In genomic region chr1:109928591-109929111, GRCh38 we compare ENCODE assay signal across 12 cellular contexts. TPM values are rescaled to one million over a fixed set of nuclear protein-coding genes. Genes with fewer than 3 reads are reported as not detected.
DNase-seq lines count a peak whose midpoint lies in the region; ATAC-seq, FAIRE-seq and TF ChIP-seq lines count a peak whose summit lies in the region.
"Had no signal": no experiment of that assay in that cellular context is flagged by ENCODE, and none has a peak within 500 bp of the region (broad histone marks: within the 10 kb centered on the region; RNA-seq: fewer than 3 reads in every experiment).

No MANE protein-coding gene starts in this region.

- FAIRE-seq in kidney (lab: Jason Lieb, UNC): no peak

- DNase-seq in ELR (ENCODE audit: low read depth): peak; percentile 22
- DNase-seq in cardiac fibroblast (ENCODE audit: low read depth in 2 of 2): peak; percentile 79 to 94
- peak; percentile 85 for DNase-seq in kidney
- DNase-seq in OCI-M1 (lab: John Stamatoyannopoulos, UW): no peak
- DNase-seq in DMS114 treated with DMSO at 0.1 percent for 48 hours (lab: John Stamatoyannopoulos, UW; ENCODE audit: unreplicated experiment): no peak
- no peak for DNase-seq in NCI-H1694 treated with DMSO at 0.1 percent for 48 hours (lab: John Stamatoyannopoulos, UW)
- DNase-seq: activated naive CD8-positive, alpha-beta T cell treated with anti-CD3 and anti-CD28 coated beads, Interleukin-2, amount 50 U/mL, for 24 hours; CD8-positive, alpha-beta T cell; NCI-H510A treated with DMSO at 0.1 percent for 48 hours had no signal

- peak overlapping the region; percentile 71 to 75 for H3K27ac ChIP-seq in kidney (ENCODE audit: low read depth in 2 of 2, low read length in 2 of 2)

- TF ChIP-seq CTCF in cardiac fibroblast (IDR thresholded peaks at IDR 0.05; ENCODE audit: low read depth, low read length) (no peak), kidney (IDR thresholded peaks at IDR 0.05; ENCODE audit: borderline replicate concordance, extremely low read depth, insufficient read depth) (no peak)

- H3K4me1 ChIP-seq in kidney (ENCODE audit: control insufficient read depth in 1 of 2, insufficient read depth in 1 of 2, low read depth in 1 of 2, low read length in 2 of 2): peaks cover 36 to 40% of the 10 kb centered on the region in 2 donors
- peaks cover 51% of the 10 kb centered on the region for H3K4me1 ChIP-seq in skeletal muscle satellite cell (ENCODE audit: control insufficient read depth, insufficient read depth, low read length)

- no peak overlapping the region for H3K4me2 ChIP-seq in skeletal muscle satellite cell (ENCODE audit: low read length)

- intact Hi-C loops in kidney (cut with DNase I): no loop called here

- H3K4me3 ChIP-seq in cardiac fibroblast (replicated peaks in 1 of 2; ENCODE audit: low read depth in 2 of 2, low read length in 2 of 2): no peak overlapping the region
- no peak overlapping the region for H3K4me3 ChIP-seq in kidney (ENCODE audit: low read length in 2 of 2)
- H3K4me3 ChIP-seq in skeletal muscle satellite cell (ENCODE audit: low read length): no peak overlapping the region

- H3K36me3 ChIP-seq in kidney (ENCODE audit: control insufficient read depth in 1 of 2, insufficient read depth in 2 of 2, low read length in 2 of 2): peaks cover 2 to 3% of the 10 kb centered on the region in 2 donors
- peaks cover 58% of the 10 kb centered on the region for H3K36me3 ChIP-seq in skeletal muscle satellite cell (ENCODE audit: insufficient read depth, low read length)

- H3K9me3 ChIP-seq in kidney (ENCODE audit: control insufficient read depth in 1 of 2, low read length in 2 of 2): no peaks in the 10 kb centered on the region
- no peaks in the 10 kb centered on the region for H3K9me3 ChIP-seq in skeletal muscle satellite cell (replicated peaks; ENCODE audit: low read length)

- H3K9ac ChIP-seq in kidney (ENCODE audit: low read length in 2 of 2) (peak overlapping the region in 1 of 2 donors; percentile 47), skeletal muscle satellite cell (ENCODE audit: low read depth, low read length) (peak overlapping the region; percentile 45)

- no peaks in the 10 kb centered on the region for H3K27me3 ChIP-seq in skeletal muscle satellite cell (ENCODE audit: control insufficient read depth, insufficient read depth, low read length)

- no peak for ATAC-seq in HG03280 (IDR thresholded peaks at IDR 0.05; ENCODE audit: unreplicated experiment)
- ATAC-seq: activated naive CD8-positive, alpha-beta T cell treated with anti-CD3 and anti-CD28 coated beads, Interleukin-2, amount 50 U/mL, for 24 hours; CD8-positive, alpha-beta T cell; WTC11 had no signal

RNA-seq across cellular contexts. Expression of gene CSF1, which starts 18.0 kb away (rescaled TPM):
- 33.8 TPM for total RNA-seq in kidney
- 11.1 TPM for polyA plus RNA-seq in kidney (ENCODE audit: insufficient read depth, low read depth, low replicate concordance)
- 23.6 and 35.0 TPM in 2 replicates for total RNA-seq in skeletal muscle satellite cell (2012; rRNA removed)

RNA-seq across cellular contexts. Expression of gene AHCYL1, which starts 55.9 kb away (rescaled TPM):
- total RNA-seq in kidney: 125 TPM
- polyA plus RNA-seq in kidney (ENCODE audit: insufficient read depth, low read depth, low replicate concordance): 103 TPM
- 29.2 and 34.5 TPM in 2 replicates for total RNA-seq in skeletal muscle satellite cell (2012; rRNA removed)

Comparison
In these comparisons a context has a peak if more than half of its experiments do, and no peak if none do; other contexts are left out.
1. DNase-seq: peak in ELR (single experiment), cardiac fibroblast (2 of 2) and kidney (single experiment); none in OCI-M1 (single experiment), DMS114 treated with DMSO at 0.1 percent for 48 hours (single experiment) and NCI-H1694 treated with DMSO at 0.1 percent for 48 hours (single experiment).